10 cellular contexts compared by ENCODE assay signal in the genomic region with DNA sequence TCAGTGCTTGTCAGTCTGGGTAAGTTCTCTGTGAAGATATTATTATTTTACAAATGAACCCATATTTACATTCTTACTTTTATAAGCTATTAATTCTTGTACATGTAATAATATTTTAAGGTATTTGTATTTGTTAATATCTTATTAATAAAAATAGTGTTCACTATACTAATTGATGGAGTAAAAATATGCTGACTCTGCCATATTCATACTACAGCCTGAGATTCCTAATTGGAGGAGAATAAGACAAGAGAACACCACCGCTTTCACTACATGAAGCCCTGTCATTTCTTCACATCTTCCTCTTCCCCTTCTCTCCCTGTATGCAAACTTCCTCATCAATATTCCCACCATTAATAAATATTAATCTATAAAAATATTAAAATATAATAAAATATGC.
"Had no signal": no experiment of that assay in that cellular context is flagged by ENCODE, and none has a peak within 500 bp of the region (broad histone marks: within the 10 kb centered on the region; RNA-seq: fewer than 3 reads in every experiment).

No MANE protein-coding gene starts in this region.

- H3K4me1 ChIP-seq: HAP-1 had no signal

- FAIRE-seq: H54 had no signal

- H3K4me3 ChIP-seq: GM23248, GM23338, HAP-1 had no signal

- DNase-seq: GM23248, GOT3, H7, H9, HCEC 1CT, HFFc6 had no signal

- H3K9ac ChIP-seq: GM23248 had no signal

- H3K36me3 ChIP-seq: HAP-1 had no signal

- H2AFZ ChIP-seq: GM23248, GM23338 had no signal

- ATAC-seq: GM23338, HCT116 had no signal

- H3K9me3 ChIP-seq: HAP-1 had no signal

- H3K27ac ChIP-seq: GM23248 had no signal

- H3K4me2 ChIP-seq: GM23338 had no signal
